Comparison of ENCODE assay signal across 12 cellular contexts in genomic region chr1:160707171-160708109, GRCh38. TPM values are rescaled to one million over a fixed set of nuclear protein-coding genes. Genes with fewer than 3 reads are reported as not detected.
DNase-seq lines count a peak whose midpoint lies in the region; ATAC-seq and TF ChIP-seq lines count a peak whose summit lies in the region.
"Had no signal": no experiment of that assay in that cellular context is flagged by ENCODE, and none has a peak within 500 bp of the region (broad histone marks: within the 10 kb centered on the region; RNA-seq: fewer than 3 reads in every experiment).

No MANE protein-coding gene starts in this region.

- H3K27ac Mint-ChIP-seq in naive thymus-derived CD4-positive, alpha-beta T cell: no peak overlapping the region

- intact Hi-C loops in naive thymus-derived CD4-positive, alpha-beta T cell (cut with micrococcal nuclease): loop anchor here (1.0 to 5.0 kb wide), 4 partner anchors 24 to 61 kb away; partner anchors contain the start of gene SLAMF1 (in 1 of the 2)
- intact Hi-C loops in left ventricle myocardium superior (cut with micrococcal nuclease): no loop called here

- ATAC-seq in naive thymus-derived CD4-positive, alpha-beta T cell: no peak
- ATAC-seq in GM18870 (IDR thresholded peaks at IDR 0.05; ENCODE audit: unreplicated experiment) (no peak), left ventricle myocardium superior (no peak)

- CTCF ChIA-PET in naive thymus-derived CD4-positive, alpha-beta T cell (lab: Charles Lee): interaction anchor here (0.7 to 7.9 kb wide), 12 partner anchors 9 to 431 kb away, joined by 3 to 46 read pairs (median 6); no protein-coding TSS in a partner anchor

- TF ChIP-seq CTCF in DOHH2 (IDR thresholded peaks at IDR 0.05; ENCODE audit: low read depth, low read length, poor library complexity, severe bottlenecking) (no peak), SU-DHL-6 (IDR thresholded peaks at IDR 0.05; ENCODE audit: insufficient read depth, low read length, poor library complexity, severe bottlenecking) (no peak)

- H3K4me2 ChIP-seq in DOHH2 (ENCODE audit: low read length): peak overlapping the region; percentile 36
- H3K4me2 ChIP-seq in SU-DHL-6 (ENCODE audit: low read depth, low read length, poor library complexity, severe bottlenecking): peak overlapping the region; percentile 84

- H3K36me3 ChIP-seq in DOHH2 (ENCODE audit: control insufficient read depth, low read length) (no peaks in the 10 kb centered on the region), SU-DHL-6 (ENCODE audit: low read length) (peaks cover 28% of the 10 kb centered on the region)
- peaks cover 0 to 22% (median 0%) of the 10 kb centered on the region in 3 experiments for H3K36me3 ChIP-seq in naive thymus-derived CD4-positive, alpha-beta T cell (ENCODE audit: control insufficient read depth in 2 of 3, insufficient read depth in 3 of 3, low read length in 3 of 3)

- peaks cover 8 to 32% (median 30%) of the 10 kb centered on the region in 5 donors for H3K36me3 Mint-ChIP-seq in naive thymus-derived CD4-positive, alpha-beta T cell

- peak in 3 of 9 donors; percentile 30 to 40 (median 38) for DNase-seq in naive thymus-derived CD4-positive, alpha-beta T cell
- DNase-seq in NCI-H2196 treated with DMSO at 0.1 percent for 48 hours (lab: John Stamatoyannopoulos, UW; ENCODE audit: unreplicated experiment): no peak
- no peak for DNase-seq in NCI-H2029 (lab: John Stamatoyannopoulos, UW)
- DNase-seq in left ventricle myocardium superior: no peak
- DNase-seq: Calu3, erythroblast, NCI-H2107 had no signal

- TF ChIP-seq POLR2A in GM19193 (IDR thresholded peaks at IDR 0.05; ENCODE audit: extremely low read depth, insufficient read depth, insufficient read length): peak; percentile 32

- peaks cover 4 to 45% (median 36%) of the 10 kb centered on the region in 7 donors for H3K4me1 Mint-ChIP-seq in naive thymus-derived CD4-positive, alpha-beta T cell

- H2AFZ ChIP-seq in SU-DHL-6 (ENCODE audit: low read depth, low read length, severe bottlenecking): no peak overlapping the region

- H3K9me3 ChIP-seq in DOHH2 (ENCODE audit: control insufficient read depth, insufficient read depth, low read length) (no peaks in the 10 kb centered on the region), SU-DHL-6 (ENCODE audit: insufficient read depth, low read length) (no peaks in the 10 kb centered on the region)
- no peaks in the 10 kb centered on the region for H3K9me3 ChIP-seq in naive thymus-derived CD4-positive, alpha-beta T cell (ENCODE audit: control insufficient read depth in 2 of 3, low read length in 3 of 3)

- H3K9ac ChIP-seq in SU-DHL-6 (ENCODE audit: low read length): peak overlapping the region; percentile 84

- H3F3A ChIP-seq in DOHH2 (ENCODE audit: control insufficient read depth, insufficient read depth) (0 out of 2 replicates have a peak, but pooled peaks cover 3% of the 10 kb centered on the region), SU-DHL-6 (ENCODE audit: insufficient read depth) (peaks cover 53% of the 10 kb centered on the region)

- POLR2A ChIA-PET in naive thymus-derived CD4-positive, alpha-beta T cell (lab: Charles Lee): interaction anchor here (0.7 to 4.3 kb wide), 15 partner anchors 9 to 445 kb away, joined by 3 to 18 read pairs (median 4); partner anchors contain the start of gene DCAF8

- no peak overlapping the region for H3K27ac ChIP-seq in DOHH2 (ENCODE audit: low read depth, low read length)
- H3K27ac ChIP-seq in SU-DHL-6 (ENCODE audit: low read depth, low read length): peak overlapping the region; percentile 99
- peak overlapping the region; percentile 99 for H3K27ac ChIP-seq in naive thymus-derived CD4-positive, alpha-beta T cell (ENCODE audit: low read depth, low read length)

- no peaks in the 10 kb centered on the region for H3K27me3 Mint-ChIP-seq in naive thymus-derived CD4-positive, alpha-beta T cell

- no peaks in the 10 kb centered on the region for H4K20me1 ChIP-seq in DOHH2 (ENCODE audit: control insufficient read depth, insufficient read depth, low read depth, low read length)
- peaks cover 28% of the 10 kb centered on the region; the same call in 1 of the 2 replicates for H4K20me1 ChIP-seq in SU-DHL-6 (ENCODE audit: low read depth, low read length)

- peaks cover 63% of the 10 kb centered on the region for H3K4me1 ChIP-seq in DOHH2 (ENCODE audit: control insufficient read depth, low read length)
- peaks cover 65 to 69% of the 10 kb centered on the region in 2 donors for H3K4me1 ChIP-seq in naive thymus-derived CD4-positive, alpha-beta T cell (ENCODE audit: control insufficient read depth in 2 of 2, insufficient read depth in 2 of 2, low read length in 2 of 2)

- H3K4me3 Mint-ChIP-seq in naive thymus-derived CD4-positive, alpha-beta T cell: no peak overlapping the region

- peaks cover 0 to 2% (median 0%) of the 10 kb centered on the region in 11 donors for H3K9me3 Mint-ChIP-seq in naive thymus-derived CD4-positive, alpha-beta T cell

- H3K4me3 ChIP-seq in DOHH2 (ENCODE audit: low read length): peak overlapping the region; percentile 20
- H3K4me3 ChIP-seq in SU-DHL-6 (ENCODE audit: insufficient read depth, low read length, poor library complexity, severe bottlenecking): peak overlapping the region; percentile 77
- peak overlapping the region; percentile 90 for H3K4me3 ChIP-seq in naive thymus-derived CD4-positive, alpha-beta T cell (ENCODE audit: low read length)

- H3K79me2 ChIP-seq in DOHH2 (ENCODE audit: control insufficient read depth, low read length) (no peaks in the 10 kb centered on the region), SU-DHL-6 (ENCODE audit: insufficient read depth, low read length) (peaks cover 93% of the 10 kb centered on the region)

- H3K9me2 ChIP-seq in DOHH2 (replicated peaks; ENCODE audit: control insufficient read depth, low read length) (no peaks in the 10 kb centered on the region), SU-DHL-6 (replicated peaks; ENCODE audit: insufficient read depth, low read length) (no peaks in the 10 kb centered on the region)

- H3K27me3 ChIP-seq in DOHH2 (ENCODE audit: control insufficient read depth, low read length) (no peaks in the 10 kb centered on the region), SU-DHL-6 (ENCODE audit: low read length) (no peaks in the 10 kb centered on the region)
- no peaks in the 10 kb centered on the region for H3K27me3 ChIP-seq in naive thymus-derived CD4-positive, alpha-beta T cell (ENCODE audit: control insufficient read depth in 2 of 2, insufficient read depth in 2 of 2, low read length in 2 of 2)

RNA-seq across cellular contexts. Expression of gene CD48, which starts 4.2 kb away (rescaled TPM):
- 100 to 1,000 TPM; 253 to 438 (median 358) TPM for total RNA-seq in naive thymus-derived CD4-positive, alpha-beta T cell
- polyA plus RNA-seq in naive thymus-derived CD4-positive, alpha-beta T cell: 100 to 1,000 TPM; 200 to 223 TPM
- 2.4 TPM for total RNA-seq in left ventricle myocardium superior
- total RNA-seq: Calu3, RPMI7951 had no signal

RNA-seq across cellular contexts. Expression of gene SLAMF7, which starts 31.6 kb away (rescaled TPM):
- 10 to 100 TPM in 2 of 5 experiments, 1 to 10 TPM in 3; 1.9 to 39.3 (median 7.7) TPM for total RNA-seq in naive thymus-derived CD4-positive, alpha-beta T cell
- under 1 TPM; 0.21 to 0.52 TPM for polyA plus RNA-seq in naive thymus-derived CD4-positive, alpha-beta T cell
- 0.50 TPM for total RNA-seq in left ventricle myocardium superior
- total RNA-seq: RPMI7951 had no signal

Comparison
In these comparisons a context has a peak if more than half of its experiments do, and no peak if none do; other contexts are left out.
1. H3K4me3 ChIP-seq: peak in every context shown above with its lines; median percentile 90 in naive thymus-derived CD4-positive, alpha-beta T cell; 77 in SU-DHL-6; 20 in DOHH2.
2. RNA of gene CD48, which starts 4.2 kb away (total RNA-seq): 253 to 438 TPM in naive thymus-derived CD4-positive, alpha-beta T cell; 2.4 TPM in left ventricle myocardium superior (single experiment); every median in the first group is over 10 times any median in the second.